In genomic region chr10:89547853-89548513, GRCh38 we compare ENCODE assay signal across 34 cellular contexts. TPM values are rescaled to one million over a fixed set of nuclear protein-coding genes. Genes with fewer than 3 reads are reported as not detected.
"Had no signal": no experiment of that assay in that cellular context is flagged by ENCODE, and none has a peak within 500 bp of the region (broad histone marks: within the 10 kb centered on the region; RNA-seq: fewer than 3 reads in every experiment).

No MANE protein-coding gene starts in this region.

- H3K27ac ChIP-seq: brain microvascular endothelial cell, SJSA1 had no signal

- ATAC-seq: activated CD8-positive, alpha-beta T cell treated with anti-CD3 and anti-CD28 coated beads for 36 hours; activated T-cell treated with anti-CD3 and anti-CD28 coated beads, Interleukin-2, amount 50 U/mL, for 72 hours; activated T-helper 17 cell treated with anti-CD3 and anti-CD28 coated beads, Interleukin-2, amount 50 U/mL, for 72 hours; Panc1 had no signal

- H3K9me3 ChIP-seq: SJSA1, SK-N-SH had no signal

- H3K36me3 Mint-ChIP-seq: activated naive CD4-positive, alpha-beta T cell treated with anti-CD3 and anti-CD28 coated beads, Interleukin-2, amount 50 U/mL, for 24 hours; activated naive CD8-positive, alpha-beta T cell treated with anti-CD3 and anti-CD28 coated beads, Interleukin-2, amount 10 ng/mL, durations not matched to agents 7 days and 5 days had no signal

- H3K9me2 ChIP-seq: SK-N-SH had no signal

- H3K27me3 Mint-ChIP-seq: activated naive CD4-positive, alpha-beta T cell treated with anti-CD3 and anti-CD28 coated beads, Interleukin-2, amount 50 U/mL, for 24 hours had no signal

- H3K4me3 ChIP-seq: MG63, SJSA1 had no signal

- DNase-seq: activated CD4-positive, alpha-beta T cell treated with anti-CD3 and anti-CD28 coated beads, Interleukin-2, amount 10 ng/mL, durations not matched to agents 24 days and 14 days; activated CD4-positive, alpha-beta T cell treated with anti-CD3 and anti-CD28 coated beads, Interleukin-2, amount 50 U/mL, for 4 hours; activated CD8-positive, alpha-beta T cell treated with anti-CD3 and anti-CD28 coated beads for 36 hours; activated effector memory CD4-positive, alpha-beta T cell treated with anti-CD3 and anti-CD28 coated beads, Interleukin-2, amount 50 U/mL, for 16 hours; activated naive CD4-positive, alpha-beta T cell treated with Interleukin-2 at 50 U/mL for 16 hours; activated naive CD8-positive, alpha-beta T cell treated with anti-CD3 and anti-CD28 coated beads, Interleukin-2, amount 10 ng/mL, durations not matched to agents 7 days and 5 days; activated T-cell treated with anti-CD3 and anti-CD28 coated beads, Interleukin-2, amount 50 U/mL, for 1 hour; activated T-cell treated with anti-CD3 and anti-CD28 coated beads, Interleukin-2, amount 50 U/mL, for 72 hours; amygdala; brain microvascular endothelial cell; caudate nucleus; Kasumi-1; KG1; MG63; NCI-H1092; NCI-H1436 treated with DMSO at 0.1 percent for 48 hours; NCI-H1694 treated with DMSO at 0.1 percent for 48 hours; NCI-H2029 treated with DMSO at 0.1 percent for 48 hours; NCI-H2171 treated with DMSO at 0.1 percent for 48 hours; NCI-H2227 treated with DMSO at 0.1 percent for 48 hours; NCI-H446; NCI-H510A treated with DMSO at 0.1 percent for 48 hours; NCI-H526 treated with DMSO at 0.1 percent for 48 hours; NCI-H82; SHP77 treated with DMSO at 0.1 percent for 48 hours; SK-N-SH had no signal

- H3K27ac Mint-ChIP-seq: activated CD4-positive, alpha-beta T cell treated with anti-CD3 and anti-CD28 coated beads, Interleukin-2, amount 10 ng/mL, durations not matched to agents 24 days and 14 days; activated CD8-positive, alpha-beta T cell treated with anti-CD3 and anti-CD28 coated beads for 36 hours; activated naive CD4-positive, alpha-beta T cell treated with anti-CD3 and anti-CD28 coated beads, Interleukin-2, amount 50 U/mL, for 24 hours; activated naive CD8-positive, alpha-beta T cell treated with anti-CD3 and anti-CD28 coated beads, Interleukin-2, amount 10 ng/mL, durations not matched to agents 7 days and 5 days; activated T-cell treated with anti-CD3 and anti-CD28 coated beads, Interleukin-2, amount 50 U/mL, for 72 hours; activated T-helper 17 cell treated with anti-CD3 and anti-CD28 coated beads, Interleukin-2, amount 50 U/mL, for 72 hours; T-helper 1 cell treated with Interleukin-12 subunit alpha and Interleukin-12 subunit beta and Interleukin-4 antibody, amounts not matched to agents 30 μg/mL and 1 μg/mL, for 36 hours; T-helper 2 cell treated with Interferon-gamma antibody and Interleukin-4, amounts not matched to agents 5 μg/mL and 100 μg/mL, for 36 hours had no signal

- FAIRE-seq: TTC549 had no signal

- H3K4me1 Mint-ChIP-seq: activated CD4-positive, alpha-beta T cell treated with anti-CD3 and anti-CD28 coated beads, Interleukin-2, amount 10 ng/mL, durations not matched to agents 24 days and 14 days; activated naive CD4-positive, alpha-beta T cell treated with anti-CD3 and anti-CD28 coated beads, Interleukin-2, amount 50 U/mL, for 24 hours; activated naive CD8-positive, alpha-beta T cell treated with anti-CD3 and anti-CD28 coated beads, Interleukin-2, amount 10 ng/mL, durations not matched to agents 7 days and 5 days; activated T-helper 17 cell treated with anti-CD3 and anti-CD28 coated beads, Interleukin-2, amount 50 U/mL, for 72 hours had no signal

- H3K4me3 Mint-ChIP-seq: activated CD4-positive, alpha-beta T cell treated with anti-CD3 and anti-CD28 coated beads, Interleukin-2, amount 10 ng/mL, durations not matched to agents 24 days and 14 days; activated CD8-positive, alpha-beta T cell treated with anti-CD3 and anti-CD28 coated beads for 36 hours; activated naive CD4-positive, alpha-beta T cell treated with anti-CD3 and anti-CD28 coated beads, Interleukin-2, amount 50 U/mL, for 24 hours; activated naive CD8-positive, alpha-beta T cell treated with anti-CD3 and anti-CD28 coated beads, Interleukin-2, amount 10 ng/mL, durations not matched to agents 7 days and 5 days; activated T-cell treated with anti-CD3 and anti-CD28 coated beads, Interleukin-2, amount 50 U/mL, for 72 hours; activated T-helper 17 cell treated with anti-CD3 and anti-CD28 coated beads, Interleukin-2, amount 50 U/mL, for 72 hours; T-helper 1 cell treated with Interleukin-12 subunit alpha and Interleukin-12 subunit beta and Interleukin-4 antibody, amounts not matched to agents 30 μg/mL and 1 μg/mL, for 36 hours; T-helper 2 cell treated with Interferon-gamma antibody and Interleukin-4, amounts not matched to agents 5 μg/mL and 100 μg/mL, for 36 hours had no signal

- H3K9ac ChIP-seq: SK-N-SH had no signal

- H3K36me3 ChIP-seq: brain microvascular endothelial cell, MG63, SJSA1 had no signal

- H3K9me3 Mint-ChIP-seq: activated CD4-positive, alpha-beta T cell treated with anti-CD3 and anti-CD28 coated beads, Interleukin-2, amount 10 ng/mL, durations not matched to agents 24 days and 14 days; activated CD8-positive, alpha-beta T cell treated with anti-CD3 and anti-CD28 coated beads for 36 hours; activated naive CD4-positive, alpha-beta T cell treated with anti-CD3 and anti-CD28 coated beads, Interleukin-2, amount 50 U/mL, for 24 hours; activated T-helper 17 cell treated with anti-CD3 and anti-CD28 coated beads, Interleukin-2, amount 50 U/mL, for 72 hours; T-helper 1 cell treated with Interleukin-12 subunit alpha and Interleukin-12 subunit beta and Interleukin-4 antibody, amounts not matched to agents 30 μg/mL and 1 μg/mL, for 36 hours; T-helper 2 cell treated with Interferon-gamma antibody and Interleukin-4, amounts not matched to agents 5 μg/mL and 100 μg/mL, for 36 hours had no signal

- H3K27me3 ChIP-seq: brain microvascular endothelial cell, MG63, SJSA1 had no signal

- H3K4me2 ChIP-seq: SK-N-SH had no signal

RNA-seq across cellular contexts. Expression of gene SLC16A12, which starts 12.6 kb away (rescaled TPM):
- total RNA-seq: activated CD4-positive, alpha-beta T cell treated with anti-CD3 and anti-CD28 coated beads, Interleukin-2, amount 10 ng/mL, durations not matched to agents 24 days and 14 days; activated CD8-positive, alpha-beta memory T cell treated with anti-CD3 and anti-CD28 coated beads for 36 hours; activated CD8-positive, alpha-beta T cell treated with anti-CD3 and anti-CD28 coated beads for 36 hours; activated naive CD8-positive, alpha-beta T cell treated with anti-CD3 and anti-CD28 coated beads, Interleukin-2, amount 10 ng/mL, durations not matched to agents 7 days and 5 days; activated T-cell treated with anti-CD3 and anti-CD28 coated beads, Interleukin-2, amount 50 U/mL, for 72 hours; activated T-helper 17 cell treated with anti-CD3 and anti-CD28 coated beads, Interleukin-2, amount 50 U/mL, for 72 hours had no signal
